ENCODE assay signal across 8 cellular contexts in the genomic region with DNA sequence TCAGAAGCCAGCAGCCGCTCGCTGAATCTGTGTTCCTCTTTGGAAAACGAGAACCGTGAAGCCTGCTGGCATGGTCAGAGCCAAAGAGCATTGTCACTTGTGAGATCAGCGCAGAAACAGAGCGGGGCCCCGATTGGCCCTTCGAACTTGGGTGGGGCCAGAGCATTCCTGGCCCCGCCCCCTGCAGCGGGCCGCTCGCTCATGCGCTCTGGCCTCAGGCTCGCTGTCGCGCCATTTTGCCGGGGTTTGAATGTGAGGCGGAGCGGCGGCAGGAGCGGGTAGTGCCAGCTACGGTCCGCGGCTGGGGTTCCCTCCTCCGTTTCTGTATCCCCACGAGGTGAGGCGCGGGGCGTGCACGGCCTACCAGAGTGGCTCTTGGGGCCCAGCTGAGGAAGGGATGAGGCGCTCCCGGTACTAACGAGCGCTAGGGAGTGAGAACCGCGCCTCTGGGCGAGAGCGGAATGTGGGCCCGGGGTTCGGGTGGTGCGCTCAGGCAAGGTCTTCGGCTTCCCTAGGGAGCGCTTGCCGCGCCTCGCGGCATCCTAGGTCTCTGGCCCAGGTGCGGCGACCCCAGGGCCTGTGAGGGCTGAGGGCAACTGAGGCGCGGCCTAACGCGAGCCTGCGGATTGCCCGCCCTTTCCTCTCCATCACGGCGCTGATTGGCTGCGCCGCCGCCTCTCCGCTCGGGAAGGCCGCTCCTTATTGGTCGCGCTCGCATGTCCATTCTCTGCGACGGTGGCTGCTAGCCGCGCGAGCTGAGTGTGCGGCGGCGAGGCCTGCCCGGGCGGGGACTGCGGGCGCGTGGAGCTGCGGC. TPM values are rescaled to one million over a fixed set of nuclear protein-coding genes. Genes with fewer than 3 reads are reported as not detected.
A peak's percentile ranks its signal among the peaks of the same experiment; 100 is the strongest.
DNase-seq lines count a peak whose midpoint lies in the region; ATAC-seq and TF ChIP-seq lines count a peak whose summit lies in the region.

A gene with protein sequence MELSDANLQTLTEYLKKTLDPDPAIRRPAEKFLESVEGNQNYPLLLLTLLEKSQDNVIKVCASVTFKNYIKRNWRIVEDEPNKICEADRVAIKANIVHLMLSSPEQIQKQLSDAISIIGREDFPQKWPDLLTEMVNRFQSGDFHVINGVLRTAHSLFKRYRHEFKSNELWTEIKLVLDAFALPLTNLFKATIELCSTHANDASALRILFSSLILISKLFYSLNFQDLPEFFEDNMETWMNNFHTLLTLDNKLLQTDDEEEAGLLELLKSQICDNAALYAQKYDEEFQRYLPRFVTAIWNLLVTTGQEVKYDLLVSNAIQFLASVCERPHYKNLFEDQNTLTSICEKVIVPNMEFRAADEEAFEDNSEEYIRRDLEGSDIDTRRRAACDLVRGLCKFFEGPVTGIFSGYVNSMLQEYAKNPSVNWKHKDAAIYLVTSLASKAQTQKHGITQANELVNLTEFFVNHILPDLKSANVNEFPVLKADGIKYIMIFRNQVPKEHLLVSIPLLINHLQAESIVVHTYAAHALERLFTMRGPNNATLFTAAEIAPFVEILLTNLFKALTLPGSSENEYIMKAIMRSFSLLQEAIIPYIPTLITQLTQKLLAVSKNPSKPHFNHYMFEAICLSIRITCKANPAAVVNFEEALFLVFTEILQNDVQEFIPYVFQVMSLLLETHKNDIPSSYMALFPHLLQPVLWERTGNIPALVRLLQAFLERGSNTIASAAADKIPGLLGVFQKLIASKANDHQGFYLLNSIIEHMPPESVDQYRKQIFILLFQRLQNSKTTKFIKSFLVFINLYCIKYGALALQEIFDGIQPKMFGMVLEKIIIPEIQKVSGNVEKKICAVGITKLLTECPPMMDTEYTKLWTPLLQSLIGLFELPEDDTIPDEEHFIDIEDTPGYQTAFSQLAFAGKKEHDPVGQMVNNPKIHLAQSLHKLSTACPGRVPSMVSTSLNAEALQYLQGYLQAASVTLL (plus strand): TSS at position 226 of the 814 bp plus-strand sequence. CDS start 12,152 bp downstream, outside the sequence.

- peaks cover 0 to 3% of the 10 kb centered on the region in 2 donors for H3K36me3 ChIP-seq in left lung

- no peaks in the 10 kb centered on the region for H3K9me3 ChIP-seq in left lung

- H3K27me3 ChIP-seq in left lung: no peaks in the 10 kb centered on the region

- intact Hi-C loops in left lung (cut with DNase I): no loop called here

- peak; percentile 88 for ATAC-seq in GM19395 (IDR thresholded peaks at IDR 0.05; ENCODE audit: unreplicated experiment)
- ATAC-seq in HG03565 (IDR thresholded peaks at IDR 0.05; ENCODE audit: unreplicated experiment): peak; percentile 73
- ATAC-seq in left lung: peak; percentile 97

- DNase-seq in NCI-H774 (lab: John Stamatoyannopoulos, UW) (peak; percentile 91), dermis blood vessel endothelial cell (peak; percentile 97), left lung (peak; percentile 96 to 98)
- peak; percentile 88 to 89 for DNase-seq in activated CD4-positive, alpha-beta T cell treated with anti-CD3 and anti-CD28 coated beads, Interleukin-2, amount 50 U/mL, for 4 hours
- DNase-seq in stimulated activated CD4-positive, alpha-beta T cell treated with anti-CD3 and anti-CD28 coated beads, Interleukin-2, amount 100 ng/mL, for 48 hours: peak; percentile 92 to 98

- H3K4me1 ChIP-seq in left lung: peaks cover 9 to 31% of the 10 kb centered on the region in 2 donors

- peak within 1 kb of the TSS; percentile 96 to 100 for H3K4me3 ChIP-seq in left lung

- TF ChIP-seq CTCF in C4-2B (conservative IDR thresholded peaks at IDR 0.05) (no peak), left lung (IDR thresholded peaks at IDR 0.05) (peak; percentile 13 to 38)

- peak within 1 kb of the TSS; percentile 97 for H3K27ac ChIP-seq in C4-2B
- peak within 1 kb of the TSS; percentile 89 to 95 for H3K27ac ChIP-seq in left lung

RNA-seq across cellular contexts. Expression of the gene that starts here (rescaled TPM):
- 83.4 and 166 TPM in 2 replicates for total RNA-seq in dermis blood vessel endothelial cell
- 10 to 100 TPM; 41.5 to 60.5 TPM for total RNA-seq in left lung

Comparison
In these comparisons a context has a peak if more than half of its experiments do, and no peak if none do; other contexts are left out.
1. Peak in every context shown above with its lines: DNase-seq, ATAC-seq, H3K4me3 ChIP-seq and H3K27ac ChIP-seq.